In genomic region chr13:38713046-38713445, GRCh38 we compare ENCODE assay signal across 15 cellular contexts. TPM values are rescaled to one million over a fixed set of nuclear protein-coding genes. Genes with fewer than 3 reads are reported as not detected.
DNase-seq lines count a peak whose midpoint lies in the region; ATAC-seq and TF ChIP-seq lines count a peak whose summit lies in the region.
"Had no signal": no experiment of that assay in that cellular context is flagged by ENCODE, and none has a peak within 500 bp of the region (broad histone marks: within the 10 kb centered on the region; RNA-seq: fewer than 3 reads in every experiment).

No MANE protein-coding gene starts in this region.

- no peaks in the 10 kb centered on the region for H3K4me1 ChIP-seq in body of pancreas
- peaks cover 16 to 23% of the 10 kb centered on the region in 2 donors for H3K4me1 ChIP-seq in thyroid gland
- H3K4me1 ChIP-seq: BLaER1 treated with 17β-estradiol and CSF1 and Interleukin-3, amounts not matched to agents 10 nM and 100 nM had no signal

- no peak for TF ChIP-seq CTCF in Calu3 (IDR thresholded peaks at IDR 0.05; ENCODE audit: unreplicated experiment)
- TF ChIP-seq CTCF in body of pancreas (IDR thresholded peaks at IDR 0.05) = no peak
- TF ChIP-seq CTCF in thyroid gland (IDR thresholded peaks at IDR 0.05) = no peak

- intact Hi-C loops in Calu3 (cut with micrococcal nuclease; ENCODE audit: unreplicated experiment) (no loop called here), body of pancreas (cut with DNase I) (no loop called here), thyroid gland (cut with DNase I) (no loop called here)

- peaks cover 10% of the 10 kb centered on the region for H3K36me3 Mint-ChIP-seq in Calu3 (ENCODE audit: insufficient read depth, unreplicated experiment)
- H3K36me3 Mint-ChIP-seq in stimulated activated naive B cell treated with anti-CD40 and anti-IgM and Interleukin-4, amounts not matched to agents 10 μg/mL and 1 μg/mL and 100 μg/mL, for 72 hours = no peaks in the 10 kb centered on the region
- H3K36me3 Mint-ChIP-seq: CD4-positive, CD25-positive, alpha-beta regulatory T cell had no signal

- peak; percentile 60 for ATAC-seq in body of pancreas
- no peak for ATAC-seq in stimulated activated naive B cell treated with anti-CD40 and anti-IgM and Interleukin-4, amounts not matched to agents 10 μg/mL and 1 μg/mL and 100 μg/mL, for 72 hours (replicated peaks)
- ATAC-seq: GM12878 had no signal

- no peak for TF ChIP-seq POLR2A in body of pancreas (IDR thresholded peaks at IDR 0.05)
- no peak for TF ChIP-seq POLR2A in thyroid gland (IDR thresholded peaks at IDR 0.05)

- H3K27ac ChIP-seq in body of pancreas (peak overlapping the region; percentile 4 to 68 (median 30)), thyroid gland (peak overlapping the region in 2 of 3 donors; percentile 4 to 13)
- H3K27ac ChIP-seq: BLaER1 treated with 17β-estradiol and CSF1 and Interleukin-3, amounts not matched to agents 10 nM and 100 nM; HL-60 had no signal

- no TSS peak for BruUV-seq in Calu3 (replicated peaks; lab: Mats Ljungman, UMichigan)

- peaks cover 23% of the 10 kb centered on the region for H3K4me1 Mint-ChIP-seq in Calu3 (ENCODE audit: low read depth, unreplicated experiment)
- no peaks in the 10 kb centered on the region for H3K4me1 Mint-ChIP-seq in stimulated activated naive B cell treated with anti-CD40 and anti-IgM and Interleukin-4, amounts not matched to agents 10 μg/mL and 1 μg/mL and 100 μg/mL, for 72 hours
- H3K4me1 Mint-ChIP-seq: CD4-positive, CD25-positive, alpha-beta regulatory T cell had no signal

- no peaks in the 10 kb centered on the region for H3K27me3 Mint-ChIP-seq in Calu3 (ENCODE audit: unreplicated experiment)
- peaks cover 0 to 4% of the 10 kb centered on the region in 2 donors for H3K27me3 Mint-ChIP-seq in stimulated activated naive B cell treated with anti-CD40 and anti-IgM and Interleukin-4, amounts not matched to agents 10 μg/mL and 1 μg/mL and 100 μg/mL, for 72 hours
- H3K27me3 Mint-ChIP-seq: CD4-positive, CD25-positive, alpha-beta regulatory T cell had no signal

- CTCF ChIA-PET in Calu3 (lab: Charles Lee) = interaction anchor here (0.7 kb wide), 1 partner anchor 10 kb away, joined by 5 read pairs; no protein-coding TSS in a partner anchor

- WGBS in body of pancreas, 2 donors = 44 to 45% methylated on average over 2 of the region's 2 CpGs
- 58 to 76% methylated on average over 2 of the region's 2 CpGs for WGBS in thyroid gland, 2 donors

- DNase-seq in Calu3 = no peak
- no peak for DNase-seq in body of pancreas
- peak; percentile 9 for DNase-seq in left kidney (ENCODE audit: low read depth, low spot score)
- no peak for DNase-seq in thyroid gland
- DNase-seq in stimulated activated naive B cell treated with anti-CD40 and anti-IgM and Interleukin-4, amounts not matched to agents 10 μg/mL and 1 μg/mL and 100 μg/mL, for 72 hours = no peak
- DNase-seq in NCI-H1694 (lab: John Stamatoyannopoulos, UW) = no peak
- DNase-seq in T1000 (lab: John Stamatoyannopoulos, UW) = no peak
- DNase-seq: 8988T; CD4-positive, CD25-positive, alpha-beta regulatory T cell; DMS 273 treated with DMSO at 0.1 percent for 48 hours; HCEC 1CT; HFFc6 had no signal

- peak overlapping the region; percentile 7 for H3K4me3 Mint-ChIP-seq in Calu3 (ENCODE audit: low read depth, unreplicated experiment)
- no peak overlapping the region for H3K4me3 Mint-ChIP-seq in stimulated activated naive B cell treated with anti-CD40 and anti-IgM and Interleukin-4, amounts not matched to agents 10 μg/mL and 1 μg/mL and 100 μg/mL, for 72 hours
- H3K4me3 Mint-ChIP-seq: CD4-positive, CD25-positive, alpha-beta regulatory T cell; HFFc6 had no signal

- H3K27me3 ChIP-seq in body of pancreas (no peaks in the 10 kb centered on the region), thyroid gland (no peaks in the 10 kb centered on the region)
- H3K27me3 ChIP-seq: BLaER1 treated with 17β-estradiol and CSF1 and Interleukin-3, amounts not matched to agents 10 nM and 100 nM had no signal

- no peaks in the 10 kb centered on the region for H3K36me3 ChIP-seq in body of pancreas (replicated peaks in 1 of 2; ENCODE audit: insufficient read depth in 1 of 2, low read depth in 2 of 2)
- H3K36me3 ChIP-seq in thyroid gland = no peaks in the 10 kb centered on the region
- H3K36me3 ChIP-seq: BLaER1 treated with 17β-estradiol and CSF1 and Interleukin-3, amounts not matched to agents 10 nM and 100 nM had no signal

- H3K9me3 Mint-ChIP-seq in Calu3 (ENCODE audit: low read depth, unreplicated experiment) = no peaks in the 10 kb centered on the region
- H3K9me3 Mint-ChIP-seq in stimulated activated naive B cell treated with anti-CD40 and anti-IgM and Interleukin-4, amounts not matched to agents 10 μg/mL and 1 μg/mL and 100 μg/mL, for 72 hours = no peaks in the 10 kb centered on the region
- H3K9me3 Mint-ChIP-seq: HFFc6 had no signal

- H3K4me3 ChIP-seq in body of pancreas (no peak overlapping the region), thyroid gland (replicated peaks in 1 of 3) (no peak overlapping the region)
- H3K4me3 ChIP-seq: BLaER1 treated with 17β-estradiol and CSF1 and Interleukin-3, amounts not matched to agents 10 nM and 100 nM; GM12878 had no signal

- H3K27ac Mint-ChIP-seq in Calu3 (ENCODE audit: unreplicated experiment) = peak overlapping the region; percentile 9
- H3K27ac Mint-ChIP-seq in stimulated activated naive B cell treated with anti-CD40 and anti-IgM and Interleukin-4, amounts not matched to agents 10 μg/mL and 1 μg/mL and 100 μg/mL, for 72 hours = no peak overlapping the region
- H3K27ac Mint-ChIP-seq: CD4-positive, CD25-positive, alpha-beta regulatory T cell; HFFc6 had no signal

- H3K9me3 ChIP-seq in body of pancreas (no peaks in the 10 kb centered on the region), thyroid gland (no peaks in the 10 kb centered on the region)
- H3K9me3 ChIP-seq: BLaER1 treated with 17β-estradiol and CSF1 and Interleukin-3, amounts not matched to agents 10 nM and 100 nM had no signal

RNA-seq across cellular contexts. Expression of gene FREM2, which starts 26.2 kb away (rescaled TPM):
- 23.1 and 25.4 TPM in 2 replicates for total RNA-seq in Calu3 (2022)
- 10 to 100 TPM; 12.5 to 17.9 TPM for total RNA-seq in body of pancreas
- total RNA-seq in thyroid gland = 10 to 100 TPM; 32.0 to 54.6 (median 46.2) TPM
- total RNA-seq: CD4-positive, CD25-positive, alpha-beta regulatory T cell; HFFc6 had no signal
